11 cellular contexts compared by ENCODE assay signal in genomic region chr7:81150951-81151361, GRCh38.
A peak's percentile ranks its signal among the peaks of the same experiment; 100 is the strongest.
DNase-seq lines count a peak whose midpoint lies in the region; ATAC-seq and TF ChIP-seq lines count a peak whose summit lies in the region.
"Had no signal": no experiment of that assay in that cellular context is flagged by ENCODE, and none has a peak within 500 bp of the region (broad histone marks: within the 10 kb centered on the region; RNA-seq: fewer than 3 reads in every experiment).

No MANE protein-coding gene starts in this region.

- DNase-seq in EH (ENCODE audit: low read depth): peak; percentile 13
- DNase-seq in OCI-M1 (lab: John Stamatoyannopoulos, UW): peak; percentile 61
- DNase-seq in foreskin fibroblast: peak; percentile 47 to 67
- DNase-seq in neuronal stem cell (ENCODE audit: low spot score): no peak
- no peak for DNase-seq in NCI-H146 treated with DMSO at 0.1 percent for 48 hours (lab: John Stamatoyannopoulos, UW; ENCODE audit: unreplicated experiment)
- no peak for DNase-seq in CD8-positive, alpha-beta T cell
- DNase-seq in NCI-H2171 treated with DMSO at 0.1 percent for 48 hours (lab: John Stamatoyannopoulos, UW): no peak
- DNase-seq: naive thymus-derived CD8-positive, alpha-beta T cell; uterus had no signal

- CTCF ChIA-PET in CD8-positive, alpha-beta T cell (lab: Charles Lee): no interaction called here

- H3K4me3 Mint-ChIP-seq in CD8-positive, alpha-beta T cell: no peak overlapping the region
- H3K4me3 Mint-ChIP-seq: CD14-positive monocyte; naive thymus-derived CD8-positive, alpha-beta T cell had no signal

- no peak overlapping the region for H3K27ac ChIP-seq in neuronal stem cell (replicated peaks; ENCODE audit: low read length)
- no peak overlapping the region for H3K27ac ChIP-seq in CD8-positive, alpha-beta T cell (ENCODE audit: low read depth, low read length)
- H3K27ac ChIP-seq: uterus had no signal

- H3K27ac Mint-ChIP-seq in CD8-positive, alpha-beta T cell: no peak overlapping the region
- H3K27ac Mint-ChIP-seq: CD14-positive monocyte; naive thymus-derived CD8-positive, alpha-beta T cell had no signal

- H2AK5ac ChIP-seq in neuronal stem cell (ENCODE audit: low read depth, low read length): no peak overlapping the region

- H3K23ac ChIP-seq in neuronal stem cell (ENCODE audit: low read depth, low read length, poor library complexity): no peak overlapping the region

- peaks cover 9% of the 10 kb centered on the region for H3K9me3 Mint-ChIP-seq in CD8-positive, alpha-beta T cell

- H3K27me3 Mint-ChIP-seq in CD8-positive, alpha-beta T cell (ENCODE audit: low read depth): no peaks in the 10 kb centered on the region
- H3K27me3 Mint-ChIP-seq: naive thymus-derived CD8-positive, alpha-beta T cell had no signal

- H3K4me1 ChIP-seq in neuronal stem cell (ENCODE audit: control insufficient read depth in 2 of 2, insufficient read depth in 1 of 2, low read depth in 1 of 2, low read length in 2 of 2): peaks cover 4 to 5% of the 10 kb centered on the region in 2 donors
- no peaks in the 10 kb centered on the region for H3K4me1 ChIP-seq in CD8-positive, alpha-beta T cell (ENCODE audit: insufficient read depth, low read length)
- H3K4me1 ChIP-seq: uterus had no signal

- WGBS in neuronal stem cell (ENCODE audit: extremely low coverage in 2 of 2, insufficient read length in 2 of 2, insufficient replicate concordance in 1 of 2), 2 donors: no CpG with 5 or more reads among the region's 1 CpG

- no peak overlapping the region for H2BK120ac ChIP-seq in neuronal stem cell (ENCODE audit: low read depth, low read length)

- H4K8ac ChIP-seq in neuronal stem cell (ENCODE audit: low read depth, low read length): no peak overlapping the region

- no peak for ATAC-seq in GM18909 (IDR thresholded peaks at IDR 0.05; ENCODE audit: poor library complexity, unreplicated experiment)
- ATAC-seq in CD8-positive, alpha-beta T cell: no peak
- ATAC-seq: naive thymus-derived CD8-positive, alpha-beta T cell had no signal

- no peak overlapping the region for H2BK15ac ChIP-seq in neuronal stem cell (ENCODE audit: low read length)

- TF ChIP-seq CTCF in foreskin fibroblast (IDR thresholded peaks at IDR 0.05; ENCODE audit: low read depth, low read length): no peak
- no peak for TF ChIP-seq CTCF in CD8-positive, alpha-beta T cell (IDR thresholded peaks at IDR 0.05)

- H2BK12ac ChIP-seq in neuronal stem cell (ENCODE audit: low read length): no peak overlapping the region

- H4K91ac ChIP-seq in neuronal stem cell (ENCODE audit: low read depth, low read length, poor library complexity): no peak overlapping the region

- no peak overlapping the region for H3K4ac ChIP-seq in neuronal stem cell (ENCODE audit: low read length)

- H3K4me3 ChIP-seq in foreskin fibroblast (ENCODE audit: low read depth in 1 of 2, low read length in 2 of 2) (no peak overlapping the region), neuronal stem cell (ENCODE audit: low read length in 2 of 2) (no peak overlapping the region)
- H3K4me3 ChIP-seq in CD8-positive, alpha-beta T cell (ENCODE audit: low read depth, low read length): no peak overlapping the region
- H3K4me3 ChIP-seq: uterus had no signal

- no peaks in the 10 kb centered on the region for H3K36me3 Mint-ChIP-seq in CD8-positive, alpha-beta T cell
- H3K36me3 Mint-ChIP-seq: CD14-positive monocyte; naive thymus-derived CD8-positive, alpha-beta T cell had no signal

- H3K18ac ChIP-seq in neuronal stem cell (ENCODE audit: low read length): no peak overlapping the region

- no peaks in the 10 kb centered on the region for H3K36me3 ChIP-seq in neuronal stem cell (replicated peaks in 1 of 2; ENCODE audit: control insufficient read depth in 2 of 2, insufficient read depth in 2 of 2, low read length in 2 of 2)
- no peaks in the 10 kb centered on the region for H3K36me3 ChIP-seq in CD8-positive, alpha-beta T cell (ENCODE audit: insufficient read depth, low read length)
- H3K36me3 ChIP-seq: uterus had no signal

- no peaks in the 10 kb centered on the region for H3K9me3 ChIP-seq in neuronal stem cell (replicated peaks in 1 of 2; ENCODE audit: control insufficient read depth in 2 of 2, insufficient read depth in 1 of 2, low read depth in 1 of 2, low read length in 2 of 2)
- H3K9me3 ChIP-seq in CD8-positive, alpha-beta T cell (ENCODE audit: low read length): no peaks in the 10 kb centered on the region
- H3K9me3 ChIP-seq: uterus had no signal

- intact Hi-C loops in CD8-positive, alpha-beta T cell (cut with DNase I, micrococcal nuclease): no loop called here

- H3K9ac ChIP-seq in neuronal stem cell (ENCODE audit: low read depth, low read length, poor library complexity): no peak overlapping the region

- H3K14ac ChIP-seq in neuronal stem cell (ENCODE audit: low read length): no peak overlapping the region

- H3K79me1 ChIP-seq in neuronal stem cell (ENCODE audit: low read depth, low read length): no peaks in the 10 kb centered on the region

- POLR2A ChIA-PET in CD8-positive, alpha-beta T cell (lab: Charles Lee): no interaction called here

- peak overlapping the region; percentile 39 for H2AFZ ChIP-seq in neuronal stem cell (ENCODE audit: low read length)

- no peaks in the 10 kb centered on the region for H3K4me1 Mint-ChIP-seq in CD8-positive, alpha-beta T cell (ENCODE audit: low read depth)
- H3K4me1 Mint-ChIP-seq: CD14-positive monocyte; naive thymus-derived CD8-positive, alpha-beta T cell had no signal

- no peaks in the 10 kb centered on the region for H3K27me3 ChIP-seq in neuronal stem cell (ENCODE audit: control insufficient read depth in 3 of 3, insufficient read depth in 3 of 3, low read depth in 1 of 3, low read length in 3 of 3)
- no peaks in the 10 kb centered on the region for H3K27me3 ChIP-seq in CD8-positive, alpha-beta T cell (ENCODE audit: insufficient read depth, low read length)
- H3K27me3 ChIP-seq: uterus had no signal

- no peak overlapping the region for H2BK5ac ChIP-seq in neuronal stem cell (ENCODE audit: low read length)

- H3K4me2 ChIP-seq in neuronal stem cell (ENCODE audit: insufficient read depth, low read length, poor library complexity, severe bottlenecking): no peak overlapping the region

Comparison
In these comparisons a context has a peak if more than half of its experiments do, and no peak if none do; other contexts are left out.
1. DNase-seq: peak in EH (single experiment), OCI-M1 (single experiment) and foreskin fibroblast (2 of 2); none in neuronal stem cell (single experiment), NCI-H146 treated with DMSO at 0.1 percent for 48 hours (single experiment), CD8-positive, alpha-beta T cell (0 of 7) and NCI-H2171 treated with DMSO at 0.1 percent for 48 hours (single experiment).